11 cellular contexts compared by ENCODE assay signal in genomic region chrX:81577028-81577427, GRCh38.
"Had no signal": no experiment of that assay in that cellular context is flagged by ENCODE, and none has a peak within 500 bp of the region (broad histone marks: within the 10 kb centered on the region; RNA-seq: fewer than 3 reads in every experiment).

No MANE protein-coding gene starts in this region.

- H3K27ac Mint-ChIP-seq: GM23338, H9, HFFc6 had no signal

- H3K4me1 ChIP-seq: HAP-1 had no signal

- H3K4me3 ChIP-seq: GM23248, GM23338, HAP-1 had no signal

- FAIRE-seq: H1, H54 had no signal

- H3K9me3 ChIP-seq: HAP-1 had no signal

- H3K4me3 Mint-ChIP-seq: GM23338, H9, HFFc6 had no signal

- H3K36me3 ChIP-seq: HAP-1 had no signal

- H3K27ac ChIP-seq: GM23248 had no signal

- DNase-seq: GM23248, GOT3, H7, H9, HCEC 1CT, HFFc6 had no signal

- H3K4me1 Mint-ChIP-seq: GM23338, H9 had no signal

- ATAC-seq: GM23338, HCT116 had no signal
